In the genomic region with DNA sequence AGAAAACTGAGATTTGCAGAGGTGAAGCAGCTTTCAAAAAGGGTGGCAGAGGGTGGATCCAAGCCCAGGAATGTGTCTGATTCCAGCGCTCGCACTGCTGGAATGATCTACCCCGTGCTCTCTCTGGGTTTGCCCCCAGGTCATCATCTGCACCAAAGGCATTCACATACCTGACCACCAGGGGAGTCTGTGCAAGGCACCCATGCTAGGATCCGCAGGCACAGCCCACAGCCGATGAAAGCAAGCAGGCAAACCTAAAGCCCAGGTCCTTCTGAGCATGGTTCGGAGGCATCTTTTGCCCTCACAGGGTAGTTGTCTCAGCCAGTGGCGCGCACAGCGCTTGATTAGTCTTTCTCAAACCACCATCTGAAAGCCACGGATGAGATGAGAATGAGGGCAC, we compare ENCODE assay signal across 22 cellular contexts. TPM values are rescaled to one million over a fixed set of nuclear protein-coding genes. Genes with fewer than 3 reads are reported as not detected.
A peak's percentile ranks its signal among the peaks of the same experiment; 100 is the strongest.
DNase-seq lines count a peak whose midpoint lies in the region; FAIRE-seq and TF ChIP-seq lines count a peak whose summit lies in the region.
"Had no signal": no experiment of that assay in that cellular context is flagged by ENCODE, and none has a peak within 500 bp of the region (broad histone marks: within the 10 kb centered on the region; RNA-seq: fewer than 3 reads in every experiment).

No MANE protein-coding gene starts in this region.

- H3K14ac ChIP-seq in H9 (ENCODE audit: insufficient read depth, low read length): no peak overlapping the region

- no peak overlapping the region for H4K5ac ChIP-seq in H9 (ENCODE audit: insufficient read length, low read depth, low read length)

- intact Hi-C loops in breast epithelium (cut with DNase I; ENCODE audit: low total_unique reads): no loop called here

- TF ChIP-seq CTCF in C4-2B (conservative IDR thresholded peaks at IDR 0.05): peak; percentile 46
- peak; percentile 57 for TF ChIP-seq CTCF in H9 (conservative IDR thresholded peaks at IDR 0.05)
- peak; percentile 39 for TF ChIP-seq CTCF in WERI-Rb-1 (IDR thresholded peaks at IDR 0.05; ENCODE audit: low read depth, low read length)
- peak in 2 of 3 experiments; percentile 19 to 41 for TF ChIP-seq CTCF in keratinocyte (optimal IDR thresholded peaks at IDR 0.05 in 1 of 3, IDR thresholded peaks at IDR 0.05 in 1 of 3, conservative IDR thresholded peaks at IDR 0.05 in 1 of 3; ENCODE audit: extremely low read depth in 1 of 3, insufficient read depth in 2 of 3, low read length in 3 of 3)
- TF ChIP-seq CTCF in breast epithelium (IDR thresholded peaks at IDR 0.05): no peak

- H4K20me1 ChIP-seq in H9 (ENCODE audit: control insufficient read depth, insufficient read depth, insufficient read length) (no peaks in the 10 kb centered on the region), keratinocyte (ENCODE audit: control insufficient read depth, extremely low read depth, insufficient read depth, low read length) (no peaks in the 10 kb centered on the region)

- H3K4me1 ChIP-seq in H9 (ENCODE audit: insufficient read depth, low read length) (peaks cover 2% of the 10 kb centered on the region; the same call in 1 of the 2 replicates), keratinocyte (ENCODE audit: control insufficient read depth, extremely low read depth, insufficient read depth, low read length) (no peaks in the 10 kb centered on the region), breast epithelium (no peaks in the 10 kb centered on the region)
- H3K4me1 ChIP-seq: colonic mucosa had no signal

- peaks cover 0 to 6% (median 0%) of the 10 kb centered on the region in 3 experiments; a peak in 2 of 7 replicates for H3K36me3 Mint-ChIP-seq in H9 (ENCODE audit: insufficient read depth in 1 of 3, low read depth in 3 of 3)

- dilution Hi-C loops in keratinocyte (cut with MboI; ENCODE audit: extremely low pct_ligation_motif_present, low sequenced_read_pairs): no loop called here

- H3K18ac ChIP-seq in H9 (ENCODE audit: insufficient read length, low read depth, low read length): no peak overlapping the region

- no peak overlapping the region for H3K27ac Mint-ChIP-seq in H9

- TF ChIP-seq POLR2A in breast epithelium (IDR thresholded peaks at IDR 0.05): no peak

- H3K9me1 ChIP-seq in keratinocyte (ENCODE audit: control insufficient read depth, extremely low read depth, insufficient read depth, low read length): no peaks in the 10 kb centered on the region

- H3K4me2 ChIP-seq in H9 (ENCODE audit: insufficient read depth, insufficient read length, low read length): no peak overlapping the region
- H3K4me2 ChIP-seq in keratinocyte (ENCODE audit: control insufficient read depth, extremely low read depth, insufficient read depth, low read depth, low read length): no peak overlapping the region

- no peak overlapping the region for H3K4me3 ChIP-seq in WERI-Rb-1 (ENCODE audit: low read depth, low read length)
- H3K4me3 ChIP-seq in keratinocyte (ENCODE audit: control insufficient read depth in 2 of 3, extremely low read depth in 1 of 3, insufficient read depth in 2 of 3, low read depth in 1 of 3, low read length in 3 of 3): no peak overlapping the region
- H3K4me3 ChIP-seq in breast epithelium: no peak overlapping the region
- H3K4me3 ChIP-seq: colonic mucosa, sigmoid colon had no signal

- H3K36me3 ChIP-seq in WERI-Rb-1 (no peaks in the 10 kb centered on the region), keratinocyte (ENCODE audit: control insufficient read depth in 2 of 2, extremely low read depth in 1 of 2, insufficient read depth in 2 of 2, low read length in 2 of 2) (no peaks in the 10 kb centered on the region), breast epithelium (no peaks in the 10 kb centered on the region)
- H3K36me3 ChIP-seq: colonic mucosa, sigmoid colon had no signal

- H3K27me3 ChIP-seq in H9 (ENCODE audit: insufficient read depth, low read length) (no peaks in the 10 kb centered on the region), WERI-Rb-1 (ENCODE audit: insufficient read depth, low read depth, severe bottlenecking) (no peaks in the 10 kb centered on the region), keratinocyte (ENCODE audit: control insufficient read depth, extremely low read depth, insufficient read depth, low read length) (no peaks in the 10 kb centered on the region), breast epithelium (no peaks in the 10 kb centered on the region)
- H3K27me3 ChIP-seq: colonic mucosa, sigmoid colon had no signal

- H3K4me1 Mint-ChIP-seq in H9: peaks cover 11 to 13% of the 10 kb centered on the region in 2 experiments; a peak in 3 of 4 replicates

- no peak overlapping the region for H3K56ac ChIP-seq in H9 (ENCODE audit: insufficient read length, low read depth, low read length)

- H3K27ac ChIP-seq in C4-2B (no peak overlapping the region), H9 (ENCODE audit: insufficient read length, low read depth, low read length) (no peak overlapping the region), WERI-Rb-1 (no peak overlapping the region), keratinocyte (ENCODE audit: control insufficient read depth, insufficient read depth, low read length) (no peak overlapping the region), breast epithelium (no peak overlapping the region)
- H3K27ac ChIP-seq: colonic mucosa, sigmoid colon had no signal

- no peaks in the 10 kb centered on the region for H3K27me3 Mint-ChIP-seq in H9 (ENCODE audit: low read depth)

- H4K8ac ChIP-seq in H9 (replicated peaks; ENCODE audit: insufficient read length, low read depth, low read length): no peak overlapping the region

- H2AFZ ChIP-seq in H9 (ENCODE audit: low read length) (no peak overlapping the region), keratinocyte (ENCODE audit: control insufficient read depth, low read length) (no peak overlapping the region)

- H3K9me3 ChIP-seq in H9 (ENCODE audit: control insufficient read depth, low read depth, low read length): no peaks in the 10 kb centered on the region
- no peaks in the 10 kb centered on the region for H3K9me3 ChIP-seq in WERI-Rb-1 (ENCODE audit: severe bottlenecking)
- H3K9me3 ChIP-seq in keratinocyte (ENCODE audit: control insufficient read depth, low read depth, low read length): no peaks in the 10 kb centered on the region
- no peaks in the 10 kb centered on the region for H3K9me3 ChIP-seq in breast epithelium
- H3K9me3 ChIP-seq: colonic mucosa, sigmoid colon had no signal

- no peak overlapping the region for H2AK5ac ChIP-seq in H9 (ENCODE audit: insufficient read length, low read length)

- H2BK5ac ChIP-seq in H9 (ENCODE audit: insufficient read length, low read length): no peak overlapping the region

- no peaks in the 10 kb centered on the region for H3K23me2 ChIP-seq in H9 (ENCODE audit: insufficient read length, low read depth, low read length, poor library complexity, severe bottlenecking)

- no peak overlapping the region for H3K23ac ChIP-seq in H9 (ENCODE audit: insufficient read length, low read depth, low read length)

- H2BK20ac ChIP-seq in H9 (ENCODE audit: low read depth, low read length, poor library complexity, severe bottlenecking): no peak overlapping the region

- no peak for FAIRE-seq in keratinocyte (lab: Jason Lieb, UNC)
- FAIRE-seq: islet of Langerhans had no signal

- no peaks in the 10 kb centered on the region for H3K79me1 ChIP-seq in H9 (ENCODE audit: insufficient read depth, low read depth, low read length, poor library complexity, severe bottlenecking)

- H3K4me3 Mint-ChIP-seq in H9: no peak overlapping the region

- H3K4ac ChIP-seq in H9 (ENCODE audit: low read depth, low read length): no peak overlapping the region

- no peak overlapping the region for H3T11ph ChIP-seq in H9 (ENCODE audit: low read length)

- H2BK120ac ChIP-seq in H9 (ENCODE audit: low read depth, low read length, poor library complexity, severe bottlenecking): no peak overlapping the region

- H3K79me2 ChIP-seq in H9 (ENCODE audit: insufficient read depth, low read length) (no peaks in the 10 kb centered on the region), keratinocyte (ENCODE audit: control insufficient read depth, insufficient read depth, low read length) (no peaks in the 10 kb centered on the region)

- H3K9ac ChIP-seq in H9 (ENCODE audit: extremely low read depth, insufficient read length, low read length) (no peak overlapping the region), keratinocyte (ENCODE audit: control insufficient read depth, extremely low read depth, insufficient read depth, low read length) (no peak overlapping the region)

- no peak overlapping the region for H2BK15ac ChIP-seq in H9 (ENCODE audit: low read depth, low read length)

- no peaks in the 10 kb centered on the region for H3K9me3 Mint-ChIP-seq in H9

- no peak overlapping the region for H2BK12ac ChIP-seq in H9 (ENCODE audit: insufficient read length, low read depth, low read length)

- peak; percentile 58 for DNase-seq in H9
- DNase-seq in WERI-Rb-1: no peak
- DNase-seq in keratinocyte (ENCODE audit: low read depth, low spot score): no peak
- DNase-seq in SK-N-DZ (ENCODE audit: low spot score): no peak
- DNase-seq in cortex of kidney (lab: John Stamatoyannopoulos, UW): no peak
- DNase-seq in HPDE6-E6E7 (ENCODE audit: extremely low spot score): no peak
- DNase-seq in breast epithelium (ENCODE audit: low spot score in 2 of 2): no peak
- DNase-seq: activated CD4-positive, alpha-beta T cell treated with anti-CD3 and anti-CD28 coated beads for 1 hour; aorta; colonic mucosa; COR-L47; GDM1; MM.1S; NCI-H2029 treated with DMSO at 0.1 percent for 48 hours; NCI-H748 treated with DMSO at 0.1 percent for 48 hours; nucleus accumbens; sigmoid colon; stimulated activated CD4-positive, alpha-beta T cell treated with anti-CD3 and anti-CD28 coated beads, Interleukin-1b, Interleukin-23, amount 100 ng/mL, for 48 hours had no signal

- H4K91ac ChIP-seq in H9 (ENCODE audit: insufficient read length, low read depth, low read length): no peak overlapping the region

- WGBS in H9 (ENCODE audit: extremely low coverage, insufficient read length, low lambda C conversion rate): no CpG with 5 or more reads among the region's 10 CpGs

RNA-seq across cellular contexts. Expression of gene TEK, which starts 56.6 kb away (rescaled TPM):
- 1.6 and 1.8 TPM in 2 replicates for total RNA-seq in H9 (2021)
- 0.01 to 0.05 TPM (median 0.03 TPM) in 3 replicates for polyA plus RNA-seq in keratinocyte
- polyA plus RNA-seq in keratinocyte (2011; ENCODE audit: low read depth): 0.47 TPM
- polyA plus RNA-seq in keratinocyte (2011; cell fraction: cytosol; rRNA removed): 0.02 and 0.03 TPM in 2 replicates
- 0.06 and 0.08 TPM in 2 replicates for polyA plus RNA-seq in keratinocyte (2011; cell fraction: nucleus; rRNA removed)
- 0.05 and 0.21 TPM in 2 replicates for polyA plus RNA-seq in keratinocyte (2012; ENCODE audit: low replicate concordance)
- 0.16 TPM in 1 of 3 replicates, not detected in the others for polyA minus RNA-seq in keratinocyte
- polyA minus RNA-seq in keratinocyte (2011; cell fraction: cytosol; rRNA and poly(A)+ RNA removed): not detected
- polyA minus RNA-seq in keratinocyte (2011; cell fraction: nucleus; rRNA and poly(A)+ RNA removed): 0.11 and 0.16 TPM in 2 replicates
- polyA plus RNA-seq in SK-N-DZ (2014; cell fraction: cytosol; rRNA removed): not detected in 2 replicates
- polyA plus RNA-seq in SK-N-DZ (2014; cell fraction: nucleus; rRNA removed): not detected in 2 replicates
- total RNA-seq in breast epithelium: 10 to 100 TPM in 2 of 3 donors, 1 to 10 TPM in 1; 5.9 to 15.2 (median 14.4) TPM
- total RNA-seq: RPMI7951; T-helper 2 cell treated with Interferon-gamma antibody and Interleukin-4, amounts not matched to agents 100 ng/mL and 5 ng/mL, for 36 hours had no signal

Comparison
In these comparisons a context has a peak if more than half of its experiments do, and no peak if none do; other contexts are left out.
1. CTCF ChIP-seq: peak in C4-2B (single experiment), H9 (single experiment), WERI-Rb-1 (single experiment) and keratinocyte (2 of 3); none in breast epithelium (0 of 3).